ENCODE assay signal across 9 cellular contexts in genomic region chr2:4354678-4355077, GRCh38.
DNase-seq lines count a peak whose midpoint lies in the region; ATAC-seq and TF ChIP-seq lines count a peak whose summit lies in the region.
"Had no signal": no experiment of that assay in that cellular context is flagged by ENCODE, and none has a peak within 500 bp of the region (broad histone marks: within the 10 kb centered on the region; RNA-seq: fewer than 3 reads in every experiment).

No MANE protein-coding gene starts in this region.

- intact Hi-C loops in dorsolateral prefrontal cortex (cut with DNase I) = no loop called here

- no peaks in the 10 kb centered on the region for H3K4me1 ChIP-seq in DOHH2 (ENCODE audit: control insufficient read depth, low read length)

- ATAC-seq in HG02610 (IDR thresholded peaks at IDR 0.05; ENCODE audit: unreplicated experiment) (peak; percentile 48), GM21529 (IDR thresholded peaks at IDR 0.05; ENCODE audit: unreplicated experiment) (no peak), HG02840 (IDR thresholded peaks at IDR 0.05; ENCODE audit: low FRiP score, unreplicated experiment) (no peak)

- H3K27ac ChIP-seq in DOHH2 (ENCODE audit: low read depth, low read length) (no peak overlapping the region), dorsolateral prefrontal cortex (no peak overlapping the region)

- no peaks in the 10 kb centered on the region for H3K36me3 ChIP-seq in DOHH2 (ENCODE audit: control insufficient read depth, low read length)

- H3K4me3 ChIP-seq in DOHH2 (ENCODE audit: low read length) (no peak overlapping the region), dorsolateral prefrontal cortex (no peak overlapping the region)

- TF ChIP-seq CTCF in DOHH2 (IDR thresholded peaks at IDR 0.05; ENCODE audit: low read depth, low read length, poor library complexity, severe bottlenecking) (peak; percentile 74), dorsolateral prefrontal cortex (IDR thresholded peaks at IDR 0.05 in 54 of 56, conservative IDR thresholded peaks at IDR 0.05 in 2 of 56; ENCODE audit: low read depth in 1 of 56, partially characterized antibody in 56 of 56) (peak in 26 of 56 donors; percentile 9 to 37 (median 18))

- no peaks in the 10 kb centered on the region for H3K27me3 ChIP-seq in DOHH2 (ENCODE audit: control insufficient read depth, low read length)
- peaks cover 0 to 6% (median 0%) of the 10 kb centered on the region in 45 donors for H3K27me3 ChIP-seq in dorsolateral prefrontal cortex

- no peaks in the 10 kb centered on the region for H3K79me2 ChIP-seq in DOHH2 (ENCODE audit: control insufficient read depth, low read length)

- H4K20me1 ChIP-seq in DOHH2 (ENCODE audit: control insufficient read depth, insufficient read depth, low read depth, low read length) = no peaks in the 10 kb centered on the region

- H3K9me2 ChIP-seq in DOHH2 (replicated peaks; ENCODE audit: control insufficient read depth, low read length) = no peaks in the 10 kb centered on the region

- DNase-seq in SHP77 (lab: John Stamatoyannopoulos, UW) = peak; percentile 57 to 71
- peak; percentile 27 for DNase-seq in left kidney (ENCODE audit: low read depth, low spot score)
- DNase-seq in dorsolateral prefrontal cortex = no peak
- no peak for DNase-seq in GOT3 (lab: John Stamatoyannopoulos, UW)
- DNase-seq: stimulated activated CD4-positive, alpha-beta T cell treated with anti-CD3 and anti-CD28 coated beads, Interleukin-4, amount 100 ng/mL, for 4 hours had no signal

- H3K4me2 ChIP-seq in DOHH2 (ENCODE audit: low read length) = no peak overlapping the region

- H3K9me3 ChIP-seq in DOHH2 (ENCODE audit: control insufficient read depth, insufficient read depth, low read length) = no peaks in the 10 kb centered on the region

- no peaks in the 10 kb centered on the region for H3F3A ChIP-seq in DOHH2 (ENCODE audit: control insufficient read depth, insufficient read depth)

Comparison
In these comparisons a context has a peak if more than half of its experiments do, and no peak if none do; other contexts are left out.
1. DNase-seq: peak in SHP77 (2 of 2) and left kidney (single experiment); none in dorsolateral prefrontal cortex (0 of 10) and GOT3 (single experiment).